In the genomic region with DNA sequence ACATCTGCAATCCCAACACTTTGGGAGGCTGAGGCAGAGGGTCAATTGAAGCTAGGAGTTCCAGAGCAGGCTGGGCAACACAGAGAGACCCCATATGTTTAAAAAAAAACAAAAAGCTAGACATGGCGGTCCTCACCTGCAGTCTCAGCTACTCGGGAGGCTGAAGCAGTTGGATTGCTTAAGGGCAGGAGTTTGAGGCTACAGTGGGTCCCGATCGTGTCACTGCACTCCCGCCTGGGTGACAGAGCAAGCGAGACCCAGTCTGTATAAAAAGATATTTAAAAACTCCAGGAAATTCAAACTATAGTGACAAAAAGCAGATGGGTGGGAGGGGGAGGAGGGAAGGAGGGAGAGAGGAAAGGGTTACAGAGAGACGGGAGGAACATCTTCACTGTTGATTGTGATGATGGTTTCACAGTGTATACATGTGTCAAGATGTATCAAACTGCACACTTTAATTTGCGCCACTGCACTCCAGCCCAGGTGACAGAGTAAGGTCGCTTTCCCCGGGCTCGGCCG, we compare ENCODE assay signal across 8 cellular contexts. TPM values are rescaled to one million over a fixed set of nuclear protein-coding genes. Genes with fewer than 3 reads are reported as not detected.
DNase-seq lines count a peak whose midpoint lies in the region; ATAC-seq lines count a peak whose summit lies in the region.

No MANE protein-coding gene starts in this region.

- H3K9me3 Mint-ChIP-seq in activated naive CD4-positive, alpha-beta T cell treated with anti-CD3 and anti-CD28 coated beads, Interleukin-2, amount 50 U/mL, for 24 hours: no peaks in the 10 kb centered on the region
- no peaks in the 10 kb centered on the region for H3K9me3 Mint-ChIP-seq in immature natural killer cell

- H3K27ac Mint-ChIP-seq in activated naive CD4-positive, alpha-beta T cell treated with anti-CD3 and anti-CD28 coated beads, Interleukin-2, amount 50 U/mL, for 24 hours: peak overlapping the region; percentile 90
- peak overlapping the region; percentile 75 to 97 (median 95) for H3K27ac Mint-ChIP-seq in immature natural killer cell

- H3K4me1 Mint-ChIP-seq in activated naive CD4-positive, alpha-beta T cell treated with anti-CD3 and anti-CD28 coated beads, Interleukin-2, amount 50 U/mL, for 24 hours: peaks cover 53% of the 10 kb centered on the region
- peaks cover 42 to 70% of the 10 kb centered on the region in 2 donors for H3K4me1 Mint-ChIP-seq in immature natural killer cell

- H3K4me3 Mint-ChIP-seq in activated naive CD4-positive, alpha-beta T cell treated with anti-CD3 and anti-CD28 coated beads, Interleukin-2, amount 50 U/mL, for 24 hours: peak overlapping the region; percentile 91
- peak overlapping the region; percentile 86 to 96 (median 92) for H3K4me3 Mint-ChIP-seq in immature natural killer cell

- DNase-seq in ELR (ENCODE audit: low read depth) (peak; percentile 18), immature natural killer cell (no peak)
- DNase-seq in activated CD8-positive, alpha-beta memory T cell treated with anti-CD3 and anti-CD28 coated beads, Interleukin-2, amount 50 U/mL, for 4 hours: no peak

- ATAC-seq in HG03095 (IDR thresholded peaks at IDR 0.05; ENCODE audit: unreplicated experiment) (peak; percentile 9), GM21737 (IDR thresholded peaks at IDR 0.05; ENCODE audit: unreplicated experiment) (no peak), HG03439 (IDR thresholded peaks at IDR 0.05; ENCODE audit: unreplicated experiment) (no peak)

- H3K27me3 Mint-ChIP-seq in activated naive CD4-positive, alpha-beta T cell treated with anti-CD3 and anti-CD28 coated beads, Interleukin-2, amount 50 U/mL, for 24 hours: no peaks in the 10 kb centered on the region
- H3K27me3 Mint-ChIP-seq in immature natural killer cell (ENCODE audit: low read depth in 3 of 3): peaks cover 11 to 29% (median 24%) of the 10 kb centered on the region in 3 donors

- no peaks in the 10 kb centered on the region for H3K36me3 Mint-ChIP-seq in activated naive CD4-positive, alpha-beta T cell treated with anti-CD3 and anti-CD28 coated beads, Interleukin-2, amount 50 U/mL, for 24 hours
- H3K36me3 Mint-ChIP-seq in immature natural killer cell: no peaks in the 10 kb centered on the region

- peak overlapping the region; percentile 92 for H3K27ac ChIP-seq in temporal lobe (ENCODE audit: low read depth, low read length)

RNA-seq across cellular contexts. Expression of a gene that starts 0.9 kb away (rescaled TPM):
- 10 to 100 TPM in 1 of 3 donors, 1 to 10 TPM in 2; 2.2 to 11.5 (median 3.4) TPM for polyA plus RNA-seq in immature natural killer cell
- total RNA-seq in temporal lobe: 18.9 TPM
